ENCODE assay signal across 2 cellular contexts in the genomic region with DNA sequence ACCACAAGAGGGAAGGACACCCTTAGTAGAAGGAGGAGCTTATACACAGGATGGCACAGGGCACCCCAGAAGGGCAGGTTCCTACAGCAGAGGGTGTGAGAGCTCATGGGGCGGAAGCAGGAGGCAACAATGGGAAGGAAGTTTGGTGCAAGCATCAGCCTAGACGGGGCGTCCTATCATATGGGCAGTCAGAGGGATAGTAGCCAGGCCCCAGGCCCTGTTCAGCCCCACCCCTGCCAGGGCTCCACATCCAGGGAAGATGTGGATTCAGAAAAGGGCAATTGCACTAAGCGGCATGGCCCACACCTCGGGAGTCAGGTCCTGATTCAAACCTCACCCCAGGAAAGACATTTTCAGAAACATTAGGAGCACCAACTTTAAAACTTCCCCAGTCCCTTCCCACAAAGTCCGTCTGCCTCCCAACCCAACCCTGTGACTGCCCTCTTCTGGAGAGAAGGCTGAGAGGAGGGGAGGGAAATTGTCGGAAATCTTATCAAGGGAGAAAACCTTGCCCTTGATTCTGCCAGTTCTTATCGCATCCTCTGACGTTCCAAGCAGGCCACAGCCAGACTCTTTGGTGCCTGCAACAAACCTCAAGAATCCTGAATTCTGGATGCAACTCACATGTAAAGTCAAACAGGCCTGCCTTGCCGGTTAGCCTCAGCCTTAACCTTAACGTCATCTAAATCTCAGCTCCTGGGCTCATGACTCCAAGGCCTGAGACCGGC.
A peak's percentile ranks its signal among the peaks of the same experiment; 100 is the strongest.
TF ChIP-seq lines count a peak whose summit lies in the region.

No MANE protein-coding gene starts in this region.

TF ChIP-seq in IMR-90, 13 proteins besides CTCF, POLR2A, EP300 and RAD21:
- TF ChIP-seq SMC3 (IDR thresholded peaks at IDR 0.05; ENCODE audit: low read depth, low read length) (peak; percentile 52), CEBPB (IDR thresholded peaks at IDR 0.05; ENCODE audit: low read depth, low read length) (no peak)
TF ChIP-seq in IMR-90: peak in this region for 1.

TF ChIP-seq in HepG2, 621 proteins besides CTCF, POLR2A, EP300 and RAD21:
- TF ChIP-seq DR1 (CRISPR knock-in tag; IDR thresholded peaks at IDR 0.05): no peak
- TF ChIP-seq STAG1 (CRISPR knock-in tag; IDR thresholded peaks at IDR 0.05): peak; percentile 17; the same call in 1 of the 2 replicates
